In the genomic region with DNA sequence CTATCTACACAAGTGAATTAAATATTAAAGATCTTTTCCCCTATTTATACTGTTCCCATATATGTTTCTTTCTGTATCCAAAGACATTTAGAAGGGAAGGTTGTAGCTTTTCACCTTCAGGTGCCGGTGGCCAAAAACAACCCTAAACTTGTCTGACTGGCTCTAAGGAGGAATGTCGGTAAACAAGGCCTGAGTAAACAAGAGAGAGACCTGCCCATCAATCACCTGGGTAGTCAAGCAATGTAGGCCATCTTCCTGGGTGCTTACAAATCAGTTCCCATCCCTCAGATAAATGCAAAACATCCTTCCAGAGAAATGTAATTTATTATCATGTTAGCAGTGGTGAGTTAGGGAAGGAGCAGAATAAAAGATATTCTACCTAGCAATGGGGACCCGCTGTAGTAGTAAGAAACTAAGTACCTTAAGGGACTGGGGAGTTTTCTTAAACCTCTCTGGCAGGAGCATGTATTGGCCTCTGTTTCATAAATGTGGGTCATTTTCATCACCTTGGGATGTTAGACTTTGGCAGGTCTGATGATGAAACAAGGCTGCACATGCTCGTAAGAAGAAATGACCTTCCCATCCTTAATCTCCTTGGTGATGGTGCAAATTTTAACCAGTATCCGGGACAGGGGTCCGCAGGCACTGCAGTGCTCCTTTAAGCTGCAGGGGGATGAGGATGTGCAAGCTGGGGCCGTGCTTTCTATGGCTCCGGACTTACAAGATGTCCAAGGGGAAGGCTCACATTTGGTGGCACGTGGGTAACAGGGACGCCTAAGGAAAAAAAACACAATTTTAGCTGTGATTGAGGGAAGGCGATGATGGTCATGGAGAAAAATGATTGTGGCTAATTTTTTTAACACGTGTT, we compare ENCODE assay signal across 20 cellular contexts. TPM values are rescaled to one million over a fixed set of nuclear protein-coding genes. Genes with fewer than 3 reads are reported as not detected.
DNase-seq lines count a peak whose midpoint lies in the region; ATAC-seq, FAIRE-seq and TF ChIP-seq lines count a peak whose summit lies in the region.
"Had no signal": no experiment of that assay in that cellular context is flagged by ENCODE, and none has a peak within 500 bp of the region (broad histone marks: within the 10 kb centered on the region; RNA-seq: fewer than 3 reads in every experiment).

No MANE protein-coding gene starts in this region.

- H3K9me3 ChIP-seq in body of pancreas (no peaks in the 10 kb centered on the region), upper lobe of right lung (no peaks in the 10 kb centered on the region), kidney (ENCODE audit: control insufficient read depth in 1 of 2, low read length in 2 of 2) (no peaks in the 10 kb centered on the region)

- intact Hi-C loops in MCF 10A (cut with micrococcal nuclease) = no loop called here
- intact Hi-C loops in body of pancreas (cut with DNase I) = no loop called here
- intact Hi-C loops in upper lobe of right lung (cut with DNase I) = no loop called here
- intact Hi-C loops in kidney (cut with DNase I) = no loop called here

- TF ChIP-seq CTCF in MCF 10A (IDR thresholded peaks at IDR 0.05; ENCODE audit: unreplicated experiment) (no peak), body of pancreas (IDR thresholded peaks at IDR 0.05) (no peak), upper lobe of right lung (IDR thresholded peaks at IDR 0.05) (no peak), kidney (IDR thresholded peaks at IDR 0.05; ENCODE audit: borderline replicate concordance, extremely low read depth, insufficient read depth) (no peak)

- in situ Hi-C loops in T47D (cut with HindIII; ENCODE audit: low pct_unique_long_range_greater_than_20kb, low sequenced_read_pairs) = no loop called here

- peak; percentile 30 for ATAC-seq in body of pancreas
- ATAC-seq in upper lobe of right lung = peak; percentile 63
- ATAC-seq in GM18907 (IDR thresholded peaks at IDR 0.05; ENCODE audit: unreplicated experiment) = no peak
- no peak for ATAC-seq in GM21528 (IDR thresholded peaks at IDR 0.05; ENCODE audit: low FRiP score, unreplicated experiment)
- ATAC-seq: Right ventricle myocardium inferior had no signal

- peaks cover 27% of the 10 kb centered on the region for H3K4me1 Mint-ChIP-seq in MCF 10A (ENCODE audit: insufficient read depth, unreplicated experiment)
- H3K4me1 Mint-ChIP-seq: activated CD4-positive, alpha-beta memory T cell treated with anti-CD3 and anti-CD28 coated beads, Interleukin-2, amount 10 ng/mL, durations not matched to agents 7 days and 5 days; IgD-negative memory B cell had no signal

- no peak for FAIRE-seq in kidney (lab: Jason Lieb, UNC)
- FAIRE-seq: A204.1 had no signal

- DNase-seq in T47D (ENCODE audit: low read depth in 1 of 2, low spot score in 1 of 2) = peak; percentile 48 to 98
- DNase-seq in MCF 10A (ENCODE audit: unreplicated experiment) = no peak
- DNase-seq in body of pancreas = peak in 3 of 4 donors; percentile 14 to 35 (median 25)
- DNase-seq in left kidney (ENCODE audit: low read depth, low spot score) = peak; percentile 33
- no peak for DNase-seq in upper lobe of right lung
- DNase-seq in kidney = no peak
- DNase-seq: activated CD4-positive, alpha-beta memory T cell treated with anti-CD3 and anti-CD28 coated beads, Interleukin-2, amount 10 ng/mL, durations not matched to agents 7 days and 5 days; aorta; foreskin melanocyte; NCI-H1436 treated with DMSO at 0.1 percent for 48 hours had no signal

- no peaks in the 10 kb centered on the region for H3K27me3 Mint-ChIP-seq in MCF 10A (ENCODE audit: insufficient read depth, unreplicated experiment)
- H3K27me3 Mint-ChIP-seq: IgD-negative memory B cell had no signal

- CTCF ChIA-PET in MCF 10A (lab: Yijun Ruan, JAX) = interaction anchor here (0.9 to 1.7 kb wide), 3 partner anchors 48 to 705 kb away, joined by 3 to 5 read pairs (median 3); no protein-coding TSS in a partner anchor

- H3K36me3 ChIP-seq in body of pancreas (replicated peaks in 1 of 2; ENCODE audit: insufficient read depth in 1 of 2, low read depth in 2 of 2) (no peaks in the 10 kb centered on the region), upper lobe of right lung (no peaks in the 10 kb centered on the region), kidney (ENCODE audit: control insufficient read depth in 1 of 2, insufficient read depth in 2 of 2, low read length in 2 of 2) (no peaks in the 10 kb centered on the region)

- WGBS in body of pancreas, 2 donors = 56 to 61% methylated on average over 12 of the region's 12 CpGs

- H3K4me3 ChIP-seq in body of pancreas = no peak overlapping the region
- no peak overlapping the region for H3K4me3 ChIP-seq in upper lobe of right lung
- H3K4me3 ChIP-seq in kidney (ENCODE audit: low read length in 2 of 2) = no peak overlapping the region

- H3K4me3 Mint-ChIP-seq in MCF 10A (ENCODE audit: unreplicated experiment) = no peak overlapping the region
- H3K4me3 Mint-ChIP-seq: activated CD4-positive, alpha-beta memory T cell treated with anti-CD3 and anti-CD28 coated beads, Interleukin-2, amount 10 ng/mL, durations not matched to agents 7 days and 5 days; IgD-negative memory B cell; neural crest cell had no signal

- H3K9ac ChIP-seq in kidney (ENCODE audit: low read length in 2 of 2) = no peak overlapping the region

- H3K4me1 ChIP-seq in body of pancreas (peaks cover 35% of the 10 kb centered on the region), upper lobe of right lung (no peaks in the 10 kb centered on the region), kidney (ENCODE audit: control insufficient read depth in 1 of 2, insufficient read depth in 1 of 2, low read depth in 1 of 2, low read length in 2 of 2) (no peaks in the 10 kb centered on the region)

- H3K27me3 ChIP-seq in body of pancreas (no peaks in the 10 kb centered on the region), upper lobe of right lung (no peaks in the 10 kb centered on the region)

- no peaks in the 10 kb centered on the region for H3K36me3 Mint-ChIP-seq in MCF 10A (ENCODE audit: insufficient read depth, unreplicated experiment)
- H3K36me3 Mint-ChIP-seq: IgD-negative memory B cell had no signal

- no peak overlapping the region for H3K27ac Mint-ChIP-seq in MCF 10A (ENCODE audit: low read depth, unreplicated experiment)
- H3K27ac Mint-ChIP-seq: activated CD4-positive, alpha-beta memory T cell treated with anti-CD3 and anti-CD28 coated beads, Interleukin-2, amount 10 ng/mL, durations not matched to agents 7 days and 5 days; activated T-helper 2 cell treated with anti-CD3 and anti-CD28 coated beads, Interferon-gamma antibody, Interleukin-2, Interleukin-4, amounts not matched to agents 10 μg/mL and 5 μg/mL and 100 μg/mL, durations not matched to agents 14 hours and 24 hours and 36 hours; IgD-negative memory B cell had no signal

- BruUV-seq in MCF 10A (replicated peaks; lab: Mats Ljungman, UMichigan) = no TSS peak

- H3K9me3 Mint-ChIP-seq in MCF 10A (ENCODE audit: unreplicated experiment) = no peaks in the 10 kb centered on the region
- H3K9me3 Mint-ChIP-seq: activated CD4-positive, alpha-beta memory T cell treated with anti-CD3 and anti-CD28 coated beads, Interleukin-2, amount 10 ng/mL, durations not matched to agents 7 days and 5 days; activated T-helper 2 cell treated with anti-CD3 and anti-CD28 coated beads, Interferon-gamma antibody, Interleukin-2, Interleukin-4, amounts not matched to agents 10 μg/mL and 5 μg/mL and 100 μg/mL, durations not matched to agents 14 hours and 24 hours and 36 hours; IgD-negative memory B cell; neural crest cell had no signal

- no peak for TF ChIP-seq POLR2A in body of pancreas (IDR thresholded peaks at IDR 0.05)

- H3K27ac ChIP-seq in body of pancreas (peak overlapping the region in 3 of 4 donors; percentile 53 to 69 (median 53)), upper lobe of right lung (no peak overlapping the region), kidney (ENCODE audit: low read depth in 2 of 2, low read length in 2 of 2) (no peak overlapping the region)

- POLR2A ChIA-PET in MCF 10A (lab: Yijun Ruan, JAX) = interaction anchor here (1.4 kb wide), 1 partner anchor 48 kb away, joined by 9 read pairs; no protein-coding TSS in a partner anchor

RNA-seq across cellular contexts. Expression of a gene that starts 8.4 kb away (rescaled TPM):
- total RNA-seq in MCF 10A (2022) (not detected in 2 replicates), body of pancreas (not detected), upper lobe of right lung (0.35 TPM), kidney (not detected)
- not detected for polyA plus RNA-seq in kidney (ENCODE audit: insufficient read depth, low read depth, low replicate concordance)
- total RNA-seq: activated CD4-positive, alpha-beta memory T cell treated with anti-CD3 and anti-CD28 coated beads, Interleukin-2, amount 10 ng/mL, durations not matched to agents 7 days and 5 days; activated T-helper 2 cell treated with anti-CD3 and anti-CD28 coated beads, Interferon-gamma antibody, Interleukin-2, Interleukin-4, amounts not matched to agents 10 μg/mL and 5 μg/mL and 100 μg/mL, durations not matched to agents 14 hours and 24 hours and 36 hours; aorta; kidney epithelial cell; neural crest cell; Right ventricle myocardium inferior; subcutaneous adipose tissue had no signal
- polyA plus RNA-seq: aorta, IgD-negative memory B cell had no signal

RNA-seq across cellular contexts. Expression of a gene that starts 20.9 kb away (rescaled TPM):
- total RNA-seq in MCF 10A (2022) = not detected in 2 replicates
- total RNA-seq in body of pancreas = 1 to 10 TPM; 2.3 to 9.6 TPM
- 1.1 TPM for total RNA-seq in upper lobe of right lung
- total RNA-seq in kidney = 4.2 TPM
- polyA plus RNA-seq in kidney (ENCODE audit: insufficient read depth, low read depth, low replicate concordance) = 2.2 TPM
- total RNA-seq: activated CD4-positive, alpha-beta memory T cell treated with anti-CD3 and anti-CD28 coated beads, Interleukin-2, amount 10 ng/mL, durations not matched to agents 7 days and 5 days; activated T-helper 2 cell treated with anti-CD3 and anti-CD28 coated beads, Interferon-gamma antibody, Interleukin-2, Interleukin-4, amounts not matched to agents 10 μg/mL and 5 μg/mL and 100 μg/mL, durations not matched to agents 14 hours and 24 hours and 36 hours; neural crest cell; subcutaneous adipose tissue had no signal
- polyA plus RNA-seq: IgD-negative memory B cell had no signal

RNA-seq across cellular contexts. Expression of a gene that starts 25.8 kb away (rescaled TPM):
- total RNA-seq in MCF 10A (2022) (not detected in 2 replicates), body of pancreas (1 to 10 TPM in 1 of 2 donors, not detected in 1; 1.6 TPM), upper lobe of right lung (not detected), kidney (not detected)
- not detected for polyA plus RNA-seq in kidney (ENCODE audit: insufficient read depth, low read depth, low replicate concordance)
- total RNA-seq: activated CD4-positive, alpha-beta memory T cell treated with anti-CD3 and anti-CD28 coated beads, Interleukin-2, amount 10 ng/mL, durations not matched to agents 7 days and 5 days; activated T-helper 2 cell treated with anti-CD3 and anti-CD28 coated beads, Interferon-gamma antibody, Interleukin-2, Interleukin-4, amounts not matched to agents 10 μg/mL and 5 μg/mL and 100 μg/mL, durations not matched to agents 14 hours and 24 hours and 36 hours; aorta; kidney epithelial cell; neural crest cell; Right ventricle myocardium inferior; subcutaneous adipose tissue had no signal
- polyA plus RNA-seq: aorta, IgD-negative memory B cell had no signal

RNA-seq across cellular contexts. Expression of a gene that starts 35.6 kb away (rescaled TPM):
- not detected in 2 replicates for total RNA-seq in MCF 10A (2022)
- total RNA-seq in body of pancreas = not detected
- not detected for total RNA-seq in upper lobe of right lung
- total RNA-seq in kidney = not detected
- not detected for polyA plus RNA-seq in kidney (ENCODE audit: insufficient read depth, low read depth, low replicate concordance)
- total RNA-seq: activated CD4-positive, alpha-beta memory T cell treated with anti-CD3 and anti-CD28 coated beads, Interleukin-2, amount 10 ng/mL, durations not matched to agents 7 days and 5 days; activated T-helper 2 cell treated with anti-CD3 and anti-CD28 coated beads, Interferon-gamma antibody, Interleukin-2, Interleukin-4, amounts not matched to agents 10 μg/mL and 5 μg/mL and 100 μg/mL, durations not matched to agents 14 hours and 24 hours and 36 hours; aorta; kidney epithelial cell; neural crest cell; Right ventricle myocardium inferior; skeletal muscle tissue; subcutaneous adipose tissue had no signal
- polyA plus RNA-seq: aorta, IgD-negative memory B cell had no signal

RNA-seq across cellular contexts. Expression of a gene that starts 41.4 kb away (rescaled TPM):
- not detected in 2 replicates for total RNA-seq in MCF 10A (2022)
- total RNA-seq in body of pancreas = not detected
- total RNA-seq in upper lobe of right lung = not detected
- total RNA-seq in kidney = not detected
- polyA plus RNA-seq in kidney (ENCODE audit: insufficient read depth, low read depth, low replicate concordance) = not detected
- total RNA-seq: activated CD4-positive, alpha-beta memory T cell treated with anti-CD3 and anti-CD28 coated beads, Interleukin-2, amount 10 ng/mL, durations not matched to agents 7 days and 5 days; activated T-helper 2 cell treated with anti-CD3 and anti-CD28 coated beads, Interferon-gamma antibody, Interleukin-2, Interleukin-4, amounts not matched to agents 10 μg/mL and 5 μg/mL and 100 μg/mL, durations not matched to agents 14 hours and 24 hours and 36 hours; aorta; kidney epithelial cell; neural crest cell; Right ventricle myocardium inferior; skeletal muscle tissue; subcutaneous adipose tissue had no signal
- polyA plus RNA-seq: aorta, IgD-negative memory B cell had no signal

Comparison
In these comparisons a context has a peak if more than half of its experiments do, and no peak if none do; other contexts are left out.
1. DNase-seq: peak in T47D (2 of 2), body of pancreas (3 of 4) and left kidney (single experiment); none in MCF 10A (single experiment), upper lobe of right lung (single experiment) and kidney (single experiment).
2. ATAC-seq: peak in body of pancreas (single experiment) and upper lobe of right lung (single experiment); none in GM18907 (single experiment) and GM21528 (single experiment).
3. H3K27ac ChIP-seq: peak in body of pancreas (3 of 4); none in upper lobe of right lung (single experiment) and kidney (0 of 2).